In genomic region chr2:29902356-29902755, GRCh38 we compare ENCODE assay signal across 30 cellular contexts. TPM values are rescaled to one million over a fixed set of nuclear protein-coding genes. Genes with fewer than 3 reads are reported as not detected.
"Had no signal": no experiment of that assay in that cellular context is flagged by ENCODE, and none has a peak within 500 bp of the region (broad histone marks: within the 10 kb centered on the region; RNA-seq: fewer than 3 reads in every experiment).

No MANE protein-coding gene starts in this region.

- H3K4me1 ChIP-seq: adrenal gland, ascending aorta, colonic mucosa, esophagus squamous epithelium, gastrocnemius medialis, heart right ventricle, left ventricle myocardium inferior, prostate gland, spleen, upper lobe of left lung had no signal

- H3K4me3 ChIP-seq: adrenal gland, ascending aorta, colonic mucosa, dorsolateral prefrontal cortex, esophagus squamous epithelium, gastrocnemius medialis, heart right ventricle, left ventricle myocardium inferior, ovary, prostate gland, spleen, thoracic aorta, upper lobe of left lung had no signal

- H3K9me3 ChIP-seq: adrenal gland, ascending aorta, colonic mucosa, esophagus squamous epithelium, gastrocnemius medialis, left ventricle myocardium inferior, neutrophil, ovary, prostate gland, spleen, thoracic aorta, upper lobe of left lung had no signal

- H3K27ac ChIP-seq: adrenal gland, ascending aorta, colonic mucosa, dorsolateral prefrontal cortex, esophagus squamous epithelium, gastrocnemius medialis, heart right ventricle, left ventricle myocardium inferior, neutrophil, ovary, prostate gland, spleen, thoracic aorta, upper lobe of left lung had no signal

- H3K27me3 ChIP-seq: adrenal gland, ascending aorta, colonic mucosa, ovary, upper lobe of left lung had no signal

- DNase-seq: activated CD4-positive, alpha-beta T cell treated with anti-CD3 and anti-CD28 coated beads, Interleukin-2, amount 50 U/mL, for 4 hours; activated CD8-positive, alpha-beta memory T cell treated with anti-CD3 and anti-CD28 coated beads for 24 hours; activated CD8-positive, alpha-beta memory T cell treated with anti-CD3 and anti-CD28 coated beads, Interleukin-2, amount 50 U/mL, for 4 hours; activated T-cell treated with anti-CD3 and anti-CD28 coated beads, Interleukin-2, amount 50 U/mL, for 24 hours; adrenal gland; central memory CD4-positive, alpha-beta T cell; colonic mucosa; dorsolateral prefrontal cortex; effector memory CD8-positive, alpha-beta T cell; esophagus squamous epithelium; gastrocnemius medialis; heart right ventricle; immature natural killer cell; kidney glomerular epithelial cell; left ventricle myocardium inferior; mammary epithelial cell; midbrain; natural killer cell; ovary; spleen; stimulated activated CD4-positive, alpha-beta T cell treated with anti-CD3 and anti-CD28 coated beads, Interleukin-4, amount 100 ng/mL, for 1 hour; stimulated activated naive CD4-positive, alpha-beta T cell; T-helper 9 cell; upper lobe of left lung had no signal

- ATAC-seq: activated T-helper 17 cell treated with anti-CD3 and anti-CD28 coated beads, Interleukin-2, amount 50 U/mL, for 72 hours; effector memory CD8-positive, alpha-beta T cell; gastrocnemius medialis; heart right ventricle; natural killer cell had no signal

- H3K36me3 ChIP-seq: adrenal gland, ascending aorta, colonic mucosa, esophagus squamous epithelium, gastrocnemius medialis, heart right ventricle, left ventricle myocardium inferior, neutrophil, ovary, prostate gland, spleen, thoracic aorta, upper lobe of left lung had no signal

RNA-seq across cellular contexts. Expression of gene ALK, which starts 19.0 kb away (rescaled TPM):
- total RNA-seq: activated T-helper 17 cell treated with anti-CD3 and anti-CD28 coated beads, Interleukin-2, amount 50 U/mL, for 72 hours; ascending aorta; gastrocnemius medialis; mammary epithelial cell; natural killer cell; T-helper 1 cell treated with Interleukin-12 subunit alpha and Interleukin-12 subunit beta and Interleukin-4 antibody, amounts not matched to agents 30 ng/mL and 1 ng/mL, for 36 hours had no signal
- polyA plus RNA-seq: immature natural killer cell, mammary epithelial cell had no signal
